10 cellular contexts compared by ENCODE assay signal in the genomic region with DNA sequence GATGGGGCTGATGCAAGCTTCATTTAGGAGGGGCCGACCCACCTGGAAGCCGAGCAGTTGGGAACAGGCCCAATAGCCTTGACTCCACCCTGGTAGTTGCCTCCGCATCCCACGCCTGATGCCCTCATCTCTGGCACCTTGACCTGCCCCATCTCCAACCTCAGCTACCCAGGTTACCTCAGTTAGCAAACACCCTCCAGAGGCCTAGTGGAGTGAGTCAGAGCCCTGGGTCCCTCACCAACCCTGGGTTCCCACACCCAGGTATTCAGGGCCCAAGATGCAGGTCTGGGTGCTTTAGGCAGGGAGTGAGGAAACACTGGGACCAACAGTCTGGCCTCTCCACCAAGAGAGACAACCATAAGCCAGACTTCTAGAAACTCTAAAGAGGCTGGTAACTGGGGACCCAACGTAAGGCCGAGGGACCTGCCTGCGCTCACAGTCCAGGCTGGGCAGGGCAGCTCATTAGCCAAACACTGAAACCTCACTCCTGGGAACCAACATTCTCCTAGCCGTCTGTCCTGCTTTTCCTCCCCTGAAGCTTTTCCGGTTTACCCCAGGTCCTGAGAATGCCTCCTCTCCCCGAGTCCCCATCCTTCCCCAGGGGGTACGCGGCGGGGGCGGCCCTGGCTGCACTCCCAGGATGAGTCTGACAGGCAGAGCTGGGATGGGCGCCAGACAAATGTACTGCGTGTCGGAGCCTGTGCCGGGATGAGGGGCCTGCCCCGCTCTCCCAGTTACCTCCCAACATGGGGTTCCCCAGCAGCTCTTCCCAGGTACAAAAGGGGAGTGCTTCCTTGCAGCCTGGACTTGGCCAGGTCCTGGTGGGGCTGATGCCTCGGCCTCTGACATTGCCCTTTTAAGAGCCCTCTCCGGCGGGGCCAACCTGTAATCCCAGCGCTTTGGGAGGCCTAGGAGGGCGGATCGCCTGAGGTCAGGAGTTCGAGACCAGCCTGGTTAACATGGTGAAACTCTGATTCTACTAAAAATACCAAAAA. TPM values are rescaled to one million over a fixed set of nuclear protein-coding genes. Genes with fewer than 3 reads are reported as not detected.
DNase-seq lines count a peak whose midpoint lies in the region; ATAC-seq and TF ChIP-seq lines count a peak whose summit lies in the region.
"Had no signal": no experiment of that assay in that cellular context is flagged by ENCODE, and none has a peak within 500 bp of the region (broad histone marks: within the 10 kb centered on the region; RNA-seq: fewer than 3 reads in every experiment).

No MANE protein-coding gene starts in this region.

- peaks cover 13 to 26% (median 16%) of the 10 kb centered on the region in 4 donors for H3K4me1 Mint-ChIP-seq in CD4-positive, alpha-beta memory T cell
- peaks cover 13 to 17% of the 10 kb centered on the region in 2 donors for H3K4me1 Mint-ChIP-seq in immature natural killer cell

- peak in 1 of 3 donors; percentile 8 for TF ChIP-seq POLR2A in body of pancreas (IDR thresholded peaks at IDR 0.05)

- H3K36me3 ChIP-seq in CD4-positive, alpha-beta memory T cell (ENCODE audit: insufficient read depth, low read length), result peaks cover 32% of the 10 kb centered on the region
- peaks cover 0 to 26% of the 10 kb centered on the region in 2 donors for H3K36me3 ChIP-seq in body of pancreas (replicated peaks in 1 of 2; ENCODE audit: insufficient read depth in 1 of 2, low read depth in 2 of 2)

- H3K36me3 Mint-ChIP-seq in CD4-positive, alpha-beta memory T cell, result peaks cover 23 to 37% of the 10 kb centered on the region in 2 donors
- H3K36me3 Mint-ChIP-seq in immature natural killer cell, result peaks cover 5 to 23% (median 11%) of the 10 kb centered on the region in 3 donors

- WGBS in body of pancreas, 2 donors, result 24% methylated on average over 17 to 26 of the region's 26 CpGs

- intact Hi-C loops in CD4-positive, alpha-beta memory T cell (cut with micrococcal nuclease), result loop anchor here (1.0 kb wide), 1 partner anchor 9 kb away; the partner anchor contains the start of gene CELSR2
- intact Hi-C loops in body of pancreas (cut with DNase I), result no loop called here

- no peak overlapping the region for H3K4me3 ChIP-seq in CD4-positive, alpha-beta memory T cell (ENCODE audit: low read length in 2 of 2)
- no peak overlapping the region for H3K4me3 ChIP-seq in body of pancreas
- H3K4me3 ChIP-seq: HAP-1 had no signal

- H3K27me3 ChIP-seq in CD4-positive, alpha-beta memory T cell (ENCODE audit: insufficient read depth, low read length), result no peaks in the 10 kb centered on the region
- no peaks in the 10 kb centered on the region for H3K27me3 ChIP-seq in body of pancreas

- H3K4me3 Mint-ChIP-seq in CD4-positive, alpha-beta memory T cell, result peak overlapping the region in 2 of 8 donors; percentile 35 to 46
- peak overlapping the region in 2 of 5 donors; percentile 48 to 50 for H3K4me3 Mint-ChIP-seq in immature natural killer cell
- H3K4me3 Mint-ChIP-seq: activated naive CD8-positive, alpha-beta T cell treated with anti-CD3 and anti-CD28 coated beads, Interleukin-2, amount 10 ng/mL, durations not matched to agents 7 days and 5 days had no signal

- no peak overlapping the region for H3K27ac ChIP-seq in CD4-positive, alpha-beta memory T cell (ENCODE audit: low read depth, low read length)
- peak overlapping the region in 3 of 4 donors; percentile 25 to 53 (median 33) for H3K27ac ChIP-seq in body of pancreas

- POLR2A ChIA-PET in CD4-positive, alpha-beta memory T cell (lab: Charles Lee; ENCODE audit: partially characterized antibody), result interaction anchor here (1.1 to 2.3 kb wide), 6 partner anchors 9 to 158 kb away, joined by 3 to 13 read pairs (median 6); partner anchors contain the start of genes PSRC1, SARS1 and SORT1

- CTCF ChIA-PET in CD4-positive, alpha-beta memory T cell (lab: Charles Lee; ENCODE audit: partially characterized antibody), result interaction anchor here (0.8 to 2.0 kb wide), 5 partner anchors 16 to 294 kb away, joined by 3 to 6 read pairs (median 5); no protein-coding TSS in a partner anchor

- peak; percentile 72 for ATAC-seq in body of pancreas
- ATAC-seq in HG02885 (IDR thresholded peaks at IDR 0.05; ENCODE audit: poor library complexity, unreplicated experiment), result no peak

- no peaks in the 10 kb centered on the region for H3K9me3 ChIP-seq in CD4-positive, alpha-beta memory T cell (ENCODE audit: control insufficient read depth in 1 of 2, low read length in 2 of 2)
- no peaks in the 10 kb centered on the region for H3K9me3 ChIP-seq in body of pancreas
- H3K9me3 ChIP-seq: HAP-1 had no signal

- no peak for TF ChIP-seq CTCF in body of pancreas (IDR thresholded peaks at IDR 0.05)

- peak in 1 of 5 donors; percentile 25 for DNase-seq in CD4-positive, alpha-beta memory T cell
- DNase-seq in M059J (ENCODE audit: low read depth) (peak; percentile 80), body of pancreas (peak; percentile 60 to 78 (median 68)), immature natural killer cell (peak in 1 of 3 donors; percentile 14), stromal cell of bone marrow (ENCODE audit: low read depth) (peak; percentile 36), T-helper 9 cell (no peak), UCSD-AML1 (lab: John Stamatoyannopoulos, UW; ENCODE audit: unreplicated experiment) (no peak)
- DNase-seq: activated naive CD8-positive, alpha-beta T cell treated with anti-CD3 and anti-CD28 coated beads, Interleukin-2, amount 10 ng/mL, durations not matched to agents 7 days and 5 days had no signal

- H3K27ac Mint-ChIP-seq in CD4-positive, alpha-beta memory T cell, result peak overlapping the region in 4 of 7 donors; percentile 29 to 74 (median 64)
- peak overlapping the region in 4 of 6 donors; percentile 20 to 55 (median 34) for H3K27ac Mint-ChIP-seq in immature natural killer cell
- H3K27ac Mint-ChIP-seq: activated naive CD8-positive, alpha-beta T cell treated with anti-CD3 and anti-CD28 coated beads, Interleukin-2, amount 10 ng/mL, durations not matched to agents 7 days and 5 days had no signal

- H3K4me1 ChIP-seq in CD4-positive, alpha-beta memory T cell (ENCODE audit: insufficient read depth, low read length), result peaks cover 20% of the 10 kb centered on the region
- peaks cover 29% of the 10 kb centered on the region for H3K4me1 ChIP-seq in body of pancreas

- peaks cover 0 to 3% (median 0%) of the 10 kb centered on the region in 8 donors for H3K9me3 Mint-ChIP-seq in CD4-positive, alpha-beta memory T cell
- no peaks in the 10 kb centered on the region for H3K9me3 Mint-ChIP-seq in immature natural killer cell
- H3K9me3 Mint-ChIP-seq: activated naive CD8-positive, alpha-beta T cell treated with anti-CD3 and anti-CD28 coated beads, Interleukin-2, amount 10 ng/mL, durations not matched to agents 7 days and 5 days had no signal

- H3K27me3 Mint-ChIP-seq in CD4-positive, alpha-beta memory T cell, result peaks cover 4 to 6% of the 10 kb centered on the region in 2 donors
- H3K27me3 Mint-ChIP-seq in immature natural killer cell (ENCODE audit: low read depth in 3 of 3), result peaks cover 3 to 9% (median 8%) of the 10 kb centered on the region in 3 donors

RNA-seq across cellular contexts. Expression of gene CELSR2, which starts 8.9 kb away (rescaled TPM):
- 1 to 10 TPM; 2.6 to 3.1 TPM for total RNA-seq in CD4-positive, alpha-beta memory T cell
- under 1 TPM in 1 of 2 donors, not detected in 1; 0.52 TPM for polyA plus RNA-seq in CD4-positive, alpha-beta memory T cell
- total RNA-seq in M059J (2014; rRNA removed; shearing (Covaris generic)), result 3.7 and 6.9 TPM in 2 replicates
- total RNA-seq in body of pancreas, result 1 to 10 TPM; 7.3 to 7.5 TPM
- polyA plus RNA-seq in immature natural killer cell, result under 1 TPM in 2 of 3 donors, not detected in 1; 0.17 to 0.77 TPM

RNA-seq across cellular contexts. Expression of gene SARS1, which starts 26.7 kb away (rescaled TPM):
- 100 to 1,000 TPM; 178 to 190 TPM for total RNA-seq in CD4-positive, alpha-beta memory T cell
- polyA plus RNA-seq in CD4-positive, alpha-beta memory T cell, result 100 to 1,000 TPM; 153 to 199 TPM
- 110 and 149 TPM in 2 replicates for total RNA-seq in M059J (2014; rRNA removed; shearing (Covaris generic))
- total RNA-seq in body of pancreas, result 100 to 1,000 TPM in 1 of 2 donors, 10 to 100 TPM in 1; 65.3 to 123 TPM
- polyA plus RNA-seq in immature natural killer cell, result 100 to 1,000 TPM; 123 to 205 (median 149) TPM

RNA-seq across cellular contexts. Expression of gene PSRC1, which starts 42.5 kb away (rescaled TPM):
- under 1 TPM; 0.17 to 0.28 TPM for total RNA-seq in CD4-positive, alpha-beta memory T cell
- under 1 TPM; 0.18 to 0.31 TPM for polyA plus RNA-seq in CD4-positive, alpha-beta memory T cell
- 68.3 and 83.5 TPM in 2 replicates for total RNA-seq in M059J (2014; rRNA removed; shearing (Covaris generic))
- total RNA-seq in body of pancreas, result 1 to 10 TPM in 1 of 2 donors, not detected in 1; 1.8 TPM
- polyA plus RNA-seq in immature natural killer cell, result under 1 TPM in 2 of 3 donors, not detected in 1; 0.69 to 0.87 TPM

Comparison
In these comparisons a context has a peak if more than half of its experiments do, and no peak if none do; other contexts are left out.
1. DNase-seq: peak in M059J (single experiment), body of pancreas (4 of 4) and stromal cell of bone marrow (single experiment); none in T-helper 9 cell (single experiment) and UCSD-AML1 (single experiment).
2. RNA of gene PSRC1, which starts 42.5 kb away (total RNA-seq): 68.3 to 83.5 TPM in M059J; 1.8 TPM in body of pancreas and 0.17 to 0.28 TPM in CD4-positive, alpha-beta memory T cell; every median in the first group is over 10 times any median in the second.